In the genomic region with DNA sequence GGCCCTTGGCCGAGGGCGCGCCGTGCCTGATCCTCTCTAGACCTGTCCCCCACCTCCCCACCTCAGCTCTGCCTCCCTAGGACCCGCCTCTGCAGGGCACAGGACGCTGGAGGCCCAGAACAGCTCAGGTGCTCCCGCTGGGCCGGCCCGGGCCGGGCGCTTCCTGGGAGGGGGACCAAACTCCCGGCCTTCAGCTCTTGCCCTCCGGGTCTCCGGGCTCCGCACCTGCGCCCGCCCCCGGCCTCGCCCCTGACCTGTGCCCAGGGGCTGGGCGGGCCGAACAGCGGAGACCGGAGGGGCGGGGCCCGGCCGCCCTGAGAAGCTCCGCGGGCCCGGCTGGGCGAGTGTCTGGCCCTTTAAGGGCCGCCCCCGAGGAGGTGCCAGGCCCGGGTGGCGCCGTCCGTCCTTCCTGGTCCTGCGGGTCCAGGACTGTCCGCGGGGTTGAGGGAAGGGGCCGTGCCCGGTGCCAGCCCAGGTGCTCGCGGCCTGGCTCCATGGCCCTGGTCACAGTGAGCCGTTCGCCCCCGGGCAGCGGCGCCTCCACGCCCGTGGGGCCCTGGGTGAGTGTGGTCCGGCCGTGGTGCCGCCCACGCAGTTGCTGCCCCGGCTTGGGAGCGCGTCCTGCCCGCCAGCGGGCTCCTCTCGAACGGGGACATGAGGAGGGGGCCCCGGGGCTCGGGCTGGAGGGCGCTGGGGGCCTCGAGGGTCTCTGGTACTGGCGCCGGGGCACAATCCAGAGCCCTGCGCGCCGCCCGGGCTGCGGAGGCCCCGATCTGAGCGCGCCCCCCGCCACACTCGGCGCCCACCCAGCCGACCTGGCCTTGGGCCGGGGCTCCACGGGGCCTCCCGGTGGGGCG, we compare ENCODE assay signal across 8 cellular contexts. TPM values are rescaled to one million over a fixed set of nuclear protein-coding genes. Genes with fewer than 3 reads are reported as not detected.
DNase-seq lines count a peak whose midpoint lies in the region; ATAC-seq and TF ChIP-seq lines count a peak whose summit lies in the region.

Gene SSH3, plus strand, starts transcription at position 399 of the 857 bp plus-strand sequence. Its CDS starts 96 bp downstream, at position 495.

- no peaks in the 10 kb centered on the region for H3K27me3 ChIP-seq in BLaER1 treated with 17β-estradiol and CSF1 and Interleukin-3, amounts not matched to agents 10 nM and 100 nM
- H3K27me3 ChIP-seq in body of pancreas = no peaks in the 10 kb centered on the region

- H3K4me1 ChIP-seq in BLaER1 treated with 17β-estradiol and CSF1 and Interleukin-3, amounts not matched to agents 10 nM and 100 nM = peaks cover 49 to 71% (median 58%) of the 10 kb centered on the region in 10 experiments
- peaks cover 34% of the 10 kb centered on the region for H3K4me1 ChIP-seq in body of pancreas

- no peaks in the 10 kb centered on the region for H3K9me3 ChIP-seq in BLaER1 treated with 17β-estradiol and CSF1 and Interleukin-3, amounts not matched to agents 10 nM and 100 nM (replicated peaks in 1 of 11)
- H3K9me3 ChIP-seq in body of pancreas = no peaks in the 10 kb centered on the region

- peaks cover 67 to 87% (median 72%) of the 10 kb centered on the region in 11 experiments for H3K36me3 ChIP-seq in BLaER1 treated with 17β-estradiol and CSF1 and Interleukin-3, amounts not matched to agents 10 nM and 100 nM
- H3K36me3 ChIP-seq in body of pancreas (replicated peaks in 1 of 2; ENCODE audit: insufficient read depth in 1 of 2, low read depth in 2 of 2) = peaks cover 0 to 7% of the 10 kb centered on the region in 2 donors

- no peak for TF ChIP-seq CTCF in body of pancreas (IDR thresholded peaks at IDR 0.05)

- peak within 1 kb of the TSS; percentile 84 to 97 (median 91) for H3K4me2 ChIP-seq in BLaER1 treated with 17β-estradiol and CSF1 and Interleukin-3, amounts not matched to agents 10 nM and 100 nM

- DNase-seq in HT-29 (ENCODE audit: low spot score) = peak; percentile 97
- peak; percentile 49 for DNase-seq in SHP77 treated with DMSO at 0.1 percent for 48 hours (lab: John Stamatoyannopoulos, UW)
- peak; percentile 83 to 92 (median 90) for DNase-seq in body of pancreas
- peak; percentile 67 for DNase-seq in hepatic stellate cell (ENCODE audit: low spot score)
- peak; percentile 91 for DNase-seq in posterior vena cava (ENCODE audit: low spot score)

- ATAC-seq in body of pancreas (peak; percentile 92), GM21576 (IDR thresholded peaks at IDR 0.05; ENCODE audit: unreplicated experiment) (no peak), GM21786 (IDR thresholded peaks at IDR 0.05; ENCODE audit: unreplicated experiment) (no peak)

- peak within 1 kb of the TSS; percentile 73 to 94 (median 87) for H3K9ac ChIP-seq in BLaER1 treated with 17β-estradiol and CSF1 and Interleukin-3, amounts not matched to agents 10 nM and 100 nM

- peak within 1 kb of the TSS; percentile 61 to 94 (median 90) for H3K27ac ChIP-seq in BLaER1 treated with 17β-estradiol and CSF1 and Interleukin-3, amounts not matched to agents 10 nM and 100 nM
- peak within 1 kb of the TSS; percentile 72 to 87 (median 77) for H3K27ac ChIP-seq in body of pancreas

- intact Hi-C loops in body of pancreas (cut with DNase I) (no loop called here), posterior vena cava (cut with DNase I) (no loop called here)

- peak within 1 kb of the TSS; percentile 63 to 82 (median 70) for H3K4me3 ChIP-seq in BLaER1 treated with 17β-estradiol and CSF1 and Interleukin-3, amounts not matched to agents 10 nM and 100 nM
- peak within 1 kb of the TSS; percentile 44 to 97 for H3K4me3 ChIP-seq in body of pancreas

- peak; percentile 34 to 74 (median 67) for TF ChIP-seq POLR2A in body of pancreas (IDR thresholded peaks at IDR 0.05)

- H4K20me1 ChIP-seq in BLaER1 treated with 17β-estradiol and CSF1 and Interleukin-3, amounts not matched to agents 10 nM and 100 nM = peaks cover 36 to 89% (median 61%) of the 10 kb centered on the region in 11 experiments

- 0% methylated on average over 79 of the region's 83 CpGs; no CpG with 5 or more reads in 1 of the 2 donors for WGBS in body of pancreas, 2 donors

RNA-seq across cellular contexts. Expression of gene SSH3, which starts in this region (rescaled TPM):
- 180 TPM in 2 replicates for total RNA-seq in HT-29 (2014; rRNA removed; shearing (Covaris generic))
- 10 to 100 TPM; 16.2 to 30.6 TPM for total RNA-seq in body of pancreas
- total RNA-seq in posterior vena cava = 10 to 100 TPM; 23.5 to 26.2 TPM
